Comparison of ENCODE assay signal across 8 cellular contexts in genomic region chr12:57112492-57113294, GRCh38. TPM values are rescaled to one million over a fixed set of nuclear protein-coding genes. Genes with fewer than 3 reads are reported as not detected.
DNase-seq lines count a peak whose midpoint lies in the region; ATAC-seq, FAIRE-seq and TF ChIP-seq lines count a peak whose summit lies in the region.

No MANE protein-coding gene starts in this region.

- in situ Hi-C loops in K562 (cut with MboI): loop anchor here (5.0 kb wide), 2 partner anchors 45 to 105 kb away; partner anchors contain the start of gene ZBTB39

- peaks cover 41% of the 10 kb centered on the region for H3K4me1 Mint-ChIP-seq in activated T-cell treated with anti-CD3 and anti-CD28 coated beads, Interleukin-2, amount 50 U/mL, for 24 hours (ENCODE audit: low read depth)

- H3K4me2 ChIP-seq in K562 (ENCODE audit: insufficient read depth, low read length): peak overlapping the region; percentile 97

- peak in 2 of 3 experiments; percentile 89 to 93; a peak in 5 of 6 replicates for TF ChIP-seq CTCF in K562 (IDR thresholded peaks at IDR 0.05 in 2 of 3, conservative IDR thresholded peaks at IDR 0.05 in 1 of 3; ENCODE audit: insufficient read depth in 2 of 3, low read depth in 1 of 3, low read length in 3 of 3)

- H3K4me3 ChIP-seq in K562 (peak overlapping the region; percentile 48), mucosa of stomach (ENCODE audit: low read length) (peak overlapping the region; percentile 97)

- H3K27ac ChIP-seq in K562 (ENCODE audit: extremely low read depth, low read depth, low read length): peak overlapping the region; percentile 91

- intact Hi-C loops in K562 (cut with micrococcal nuclease): loop anchor here (1.0 to 5.0 kb wide), 4 partner anchors 43 to 270 kb away; no protein-coding TSS in a partner anchor

- H3K4me3 Mint-ChIP-seq in activated T-cell treated with anti-CD3 and anti-CD28 coated beads, Interleukin-2, amount 50 U/mL, for 24 hours: peak overlapping the region; percentile 91

- H3K36me3 ChIP-seq in K562 (ENCODE audit: control insufficient read depth, insufficient read depth, low read length) (no peaks in the 10 kb centered on the region), mucosa of stomach (ENCODE audit: control insufficient read depth, insufficient read depth, low read length) (no peaks in the 10 kb centered on the region)

- no peaks in the 10 kb centered on the region for H3K27me3 Mint-ChIP-seq in activated T-cell treated with anti-CD3 and anti-CD28 coated beads, Interleukin-2, amount 50 U/mL, for 24 hours

- peak; percentile 52 for ATAC-seq in HG03520 (IDR thresholded peaks at IDR 0.05; ENCODE audit: unreplicated experiment)
- no peak; the same call in 2 of the 3 replicates for ATAC-seq in K562

- H3K9me3 Mint-ChIP-seq in activated T-cell treated with anti-CD3 and anti-CD28 coated beads, Interleukin-2, amount 50 U/mL, for 24 hours: no peaks in the 10 kb centered on the region

- no TSS peak for BruUV-seq in K562 (replicated peaks; lab: Mats Ljungman, UMichigan)

- H4K20me1 ChIP-seq in K562 (replicated peaks; ENCODE audit: control insufficient read depth, insufficient read depth, low read length): no peaks in the 10 kb centered on the region; the same call in 1 of the 2 replicates

- no peak for TF ChIP-seq RAD21 in K562 (CRISPR knock-in tag; conservative IDR thresholded peaks at IDR 0.05 in 1 of 2, IDR thresholded peaks at IDR 0.05 in 1 of 2)

- 43% methylated on average over 9 of the region's 9 CpGs for WGBS in K562 (ENCODE audit: insufficient coverage, low coverage, missing lambda C conversion rate)

- no peaks in the 10 kb centered on the region for H3K9me3 ChIP-seq in K562 (replicated peaks; ENCODE audit: control insufficient read depth, insufficient read depth, low read depth, low read length)
- no peaks in the 10 kb centered on the region for H3K9me3 ChIP-seq in mucosa of stomach (ENCODE audit: control insufficient read depth, low read length)

- no peak for FAIRE-seq in K562 (lab: Jason Lieb, UNC)
- no peak for FAIRE-seq in frontal cortex (lab: Jason Lieb, UNC)

- H3K9ac ChIP-seq in K562 (ENCODE audit: insufficient read depth in 1 of 2, low read depth in 2 of 2, low read length in 2 of 2) (peak overlapping the region; percentile 81 to 92; a peak in 3 of 4 replicates), mucosa of stomach (ENCODE audit: low read length) (peak overlapping the region; percentile 99)

- TF ChIP-seq POLR2A in K562 (conservative IDR thresholded peaks at IDR 0.05): no peak

- H3K27ac Mint-ChIP-seq in activated T-cell treated with anti-CD3 and anti-CD28 coated beads, Interleukin-2, amount 50 U/mL, for 24 hours: peak overlapping the region; percentile 97

- H3K79me2 ChIP-seq in K562 (ENCODE audit: control insufficient read depth, insufficient read depth, low read length): peaks cover 12% of the 10 kb centered on the region; the same call in 2 of the 3 replicates

- POLR2A ChIA-PET in K562 (lab: Yijun Ruan, JAX): interaction anchor here (0.6 to 2.5 kb wide), 17 partner anchors 9 to 467 kb away, joined by 3 to 32 read pairs (median 4); partner anchors contain the start of gene NEMP1

- no peak for TF ChIP-seq EP300 in K562 (IDR thresholded peaks at IDR 0.05; ENCODE audit: low read length)

- peaks cover 34% of the 10 kb centered on the region for H3K36me3 Mint-ChIP-seq in activated T-cell treated with anti-CD3 and anti-CD28 coated beads, Interleukin-2, amount 50 U/mL, for 24 hours (ENCODE audit: low read depth)

- H2AFZ ChIP-seq in K562 (ENCODE audit: low read depth, low read length): peak overlapping the region; percentile 93

- H3K9me1 ChIP-seq in K562 (ENCODE audit: control insufficient read depth, insufficient read depth, low read length): no peaks in the 10 kb centered on the region

- CTCF ChIA-PET in K562 (lab: Yijun Ruan, JAX; ENCODE audit: low intra/inter-chr PET ratio): interaction anchor here (1.0 to 3.4 kb wide), 6 partner anchors 25 to 125 kb away, joined by 3 to 73 read pairs (median 4); partner anchors contain the start of gene NEMP1

- H3K4me1 ChIP-seq in K562 (replicated peaks in 1 of 2; ENCODE audit: control insufficient read depth in 2 of 2, insufficient read depth in 2 of 2, low read length in 2 of 2) (peaks cover 33% of the 10 kb centered on the region in 2 experiments; a peak in 4 of 5 replicates), mucosa of stomach (ENCODE audit: control insufficient read depth, insufficient read depth, low read length) (peaks cover 25% of the 10 kb centered on the region)

- no peak for DNase-seq in activated T-cell treated with anti-CD3 and anti-CD28 coated beads, Interleukin-2, amount 50 U/mL, for 24 hours
- DNase-seq in activated T-cell treated with anti-CD3 and anti-CD28 coated beads, Interleukin-2, amount 50 U/mL, for 1 hour: no peak
- DNase-seq in K562 (ENCODE audit: extremely low read depth in 1 of 4, low spot score in 3 of 4): no peak
- DNase-seq in frontal cortex (ENCODE audit: low spot score in 2 of 2): no peak
- DNase-seq in NOMO-1 treated with DMSO at 0.1 percent for 48 hours (lab: John Stamatoyannopoulos, UW; ENCODE audit: unreplicated experiment): no peak
- no peak for DNase-seq in NCI-H1105 treated with DMSO at 0.1 percent for 48 hours (lab: John Stamatoyannopoulos, UW)

- H3K27me3 ChIP-seq in K562 (ENCODE audit: control insufficient read depth in 2 of 2, insufficient read depth in 2 of 2, low read length in 2 of 2) (no peaks in the 10 kb centered on the region), mucosa of stomach (ENCODE audit: control insufficient read depth, insufficient read depth, low read length) (no peaks in the 10 kb centered on the region)

RNA-seq across cellular contexts. Expression of gene STAT6, which starts 1.5 kb away (rescaled TPM):
- total RNA-seq in K562 (2011; cell fraction: chromatin; rRNA removed; ENCODE audit: low replicate concordance): 105 and 231 TPM in 2 replicates
- total RNA-seq in K562 (2011; cell fraction: nucleolus; rRNA removed): 112 and 138 TPM in 2 replicates
- 110 and 156 TPM in 2 replicates for total RNA-seq in K562 (2011; cell fraction: nucleoplasm; rRNA removed)
- 20.8 and 28.2 TPM in 2 replicates for total RNA-seq in K562 (2014; rRNA removed)
- 17.1 and 18.6 TPM in 2 replicates for total RNA-seq in K562 (2014; rRNA removed; fragmentation: Illumina TruSeq; extraction: Trizol)
- total RNA-seq in K562 (2015; rRNA removed; fragmentation: Illumina TruSeq; extraction: Trizol): 24.9 and 26.5 TPM in 2 replicates
- 32.7 and 38.4 TPM in 2 replicates for total RNA-seq in K562 (2021)
- 40.1 and 60.0 TPM in 2 replicates for polyA plus RNA-seq in K562 (2011; rRNA removed)
- polyA plus RNA-seq in K562 (2011; cell fraction: cytosol; rRNA removed): 48.3 and 61.6 TPM in 2 replicates
- polyA plus RNA-seq in K562 (2011; cell fraction: nucleus; rRNA removed): 178 and 185 TPM in 2 replicates
- 44.3 and 71.7 TPM in 2 replicates for polyA plus RNA-seq in K562 (2012)
- polyA plus RNA-seq in K562 (2014; fragmentation: Illumina TruSeq; extraction: Trizol): 48.2 and 49.5 TPM in 2 replicates
- polyA plus RNA-seq in K562 (2014; fragmentation: Nextera tagmentation; extraction: Ambion mirVana): 1 to 10 TPM; 2.4 to 4.3 TPM
- 37.9 and 38.4 TPM in 2 replicates for polyA plus RNA-seq in K562 (2014; rRNA removed)
- 25.6 and 31.5 TPM in 2 replicates for polyA minus RNA-seq in K562 (2011; rRNA and poly(A)+ RNA removed)
- polyA minus RNA-seq in K562 (2011; cell fraction: cytosol; rRNA and poly(A)+ RNA removed): 18.7 and 19.9 TPM in 2 replicates
- polyA minus RNA-seq in K562 (2011; cell fraction: nucleus; rRNA and poly(A)+ RNA removed): 30.0 and 42.1 TPM in 2 replicates
- total RNA-seq in frontal cortex: 2.4 TPM

RNA-seq across cellular contexts. Expression of gene LRP1, which starts 15.6 kb away (rescaled TPM):
- total RNA-seq in K562 (2011; cell fraction: chromatin; rRNA removed; ENCODE audit: low replicate concordance): 2.3 and 6.7 TPM in 2 replicates
- total RNA-seq in K562 (2011; cell fraction: nucleolus; rRNA removed): 1.8 and 3.5 TPM in 2 replicates
- total RNA-seq in K562 (2011; cell fraction: nucleoplasm; rRNA removed): 2.2 and 5.4 TPM in 2 replicates
- 0.18 and 0.29 TPM in 2 replicates for total RNA-seq in K562 (2014; rRNA removed)
- total RNA-seq in K562 (2014; rRNA removed; fragmentation: Illumina TruSeq; extraction: Trizol): 0.03 and 0.04 TPM in 2 replicates
- total RNA-seq in K562 (2015; rRNA removed; fragmentation: Illumina TruSeq; extraction: Trizol): 0.11 and 0.36 TPM in 2 replicates
- 0.64 and 1.1 TPM in 2 replicates for total RNA-seq in K562 (2021)
- polyA plus RNA-seq in K562 (2011; rRNA removed): 0.28 and 0.45 TPM in 2 replicates
- polyA plus RNA-seq in K562 (2011; cell fraction: cytosol; rRNA removed): 0.27 and 0.66 TPM in 2 replicates
- polyA plus RNA-seq in K562 (2011; cell fraction: nucleus; rRNA removed): 1.5 and 1.9 TPM in 2 replicates
- polyA plus RNA-seq in K562 (2012): 0.33 and 1.8 TPM in 2 replicates
- polyA plus RNA-seq in K562 (2014; fragmentation: Illumina TruSeq; extraction: Trizol): 0.13 and 0.15 TPM in 2 replicates
- not detected for polyA plus RNA-seq in K562 (2014; fragmentation: Nextera tagmentation; extraction: Ambion mirVana)
- polyA plus RNA-seq in K562 (2014; rRNA removed): 0.19 and 0.45 TPM in 2 replicates
- polyA minus RNA-seq in K562 (2011; rRNA and poly(A)+ RNA removed): 1.9 and 2.0 TPM in 2 replicates
- polyA minus RNA-seq in K562 (2011; cell fraction: cytosol; rRNA and poly(A)+ RNA removed): 2.4 and 4.2 TPM in 2 replicates
- 0.40 and 2.8 TPM in 2 replicates for polyA minus RNA-seq in K562 (2011; cell fraction: nucleus; rRNA and poly(A)+ RNA removed)
- 63.2 TPM for total RNA-seq in frontal cortex

RNA-seq across cellular contexts. Expression of gene NAB2, which starts 23.8 kb away (rescaled TPM):
- 43.5 and 96.8 TPM in 2 replicates for total RNA-seq in K562 (2011; cell fraction: chromatin; rRNA removed; ENCODE audit: low replicate concordance)
- total RNA-seq in K562 (2011; cell fraction: nucleolus; rRNA removed): 51.2 and 57.5 TPM in 2 replicates
- 40.4 and 43.3 TPM in 2 replicates for total RNA-seq in K562 (2011; cell fraction: nucleoplasm; rRNA removed)
- total RNA-seq in K562 (2014; rRNA removed) (32.0 and 32.8 TPM in 2 replicates), K562 (2014; rRNA removed; fragmentation: Illumina TruSeq; extraction: Trizol) (11.8 and 14.2 TPM in 2 replicates), K562 (2015; rRNA removed; fragmentation: Illumina TruSeq; extraction: Trizol) (16.9 and 18.8 TPM in 2 replicates), K562 (2021) (23.4 and 36.0 TPM in 2 replicates), frontal cortex (30.2 TPM)
- polyA plus RNA-seq in K562 (2011; rRNA removed) (25.8 and 30.9 TPM in 2 replicates), K562 (2014; fragmentation: Illumina TruSeq; extraction: Trizol) (20.4 and 30.2 TPM in 2 replicates), K562 (2014; fragmentation: Nextera tagmentation; extraction: Ambion mirVana) (under 1 TPM; 0.45 to 0.52 TPM), K562 (2014; rRNA removed) (30.4 and 40.9 TPM in 2 replicates)
- polyA plus RNA-seq in K562 (2011; cell fraction: cytosol; rRNA removed): 26.8 and 51.9 TPM in 2 replicates
- polyA plus RNA-seq in K562 (2011; cell fraction: nucleus; rRNA removed): 53.7 and 85.9 TPM in 2 replicates
- polyA plus RNA-seq in K562 (2012): 23.3 and 27.5 TPM in 2 replicates
- 13.8 and 22.0 TPM in 2 replicates for polyA minus RNA-seq in K562 (2011; rRNA and poly(A)+ RNA removed)
- polyA minus RNA-seq in K562 (2011; cell fraction: cytosol; rRNA and poly(A)+ RNA removed): 16.5 and 18.6 TPM in 2 replicates
- 14.9 and 18.6 TPM in 2 replicates for polyA minus RNA-seq in K562 (2011; cell fraction: nucleus; rRNA and poly(A)+ RNA removed)

RNA-seq across cellular contexts. Expression of gene NEMP1, which starts 34.1 kb away (rescaled TPM):
- total RNA-seq in K562 (2011; cell fraction: chromatin; rRNA removed; ENCODE audit: low replicate concordance): 49.5 and 114 TPM in 2 replicates
- total RNA-seq in K562 (2011; cell fraction: nucleolus; rRNA removed): 43.7 and 48.6 TPM in 2 replicates
- 111 and 176 TPM in 2 replicates for total RNA-seq in K562 (2011; cell fraction: nucleoplasm; rRNA removed)
- total RNA-seq in K562 (2014; rRNA removed): 28.5 and 31.3 TPM in 2 replicates
- 44.5 and 51.5 TPM in 2 replicates for total RNA-seq in K562 (2014; rRNA removed; fragmentation: Illumina TruSeq; extraction: Trizol)
- total RNA-seq in K562 (2015; rRNA removed; fragmentation: Illumina TruSeq; extraction: Trizol): 37.7 and 40.9 TPM in 2 replicates
- total RNA-seq in K562 (2021): 57.0 and 59.0 TPM in 2 replicates
- polyA plus RNA-seq in K562 (2011; rRNA removed): 69.7 and 82.2 TPM in 2 replicates
- polyA plus RNA-seq in K562 (2011; cell fraction: cytosol; rRNA removed): 21.7 and 47.5 TPM in 2 replicates
- polyA plus RNA-seq in K562 (2011; cell fraction: nucleus; rRNA removed): 80.6 and 125 TPM in 2 replicates
- 29.7 and 36.7 TPM in 2 replicates for polyA plus RNA-seq in K562 (2012)
- polyA plus RNA-seq in K562 (2014; fragmentation: Illumina TruSeq; extraction: Trizol): 45.7 and 51.5 TPM in 2 replicates
- 10 to 100 TPM in 1 of 2 experiments, 1 to 10 TPM in 1; 9.5 to 15.6 TPM for polyA plus RNA-seq in K562 (2014; fragmentation: Nextera tagmentation; extraction: Ambion mirVana)
- polyA plus RNA-seq in K562 (2014; rRNA removed): 41.2 and 41.3 TPM in 2 replicates
- 69.8 and 75.3 TPM in 2 replicates for polyA minus RNA-seq in K562 (2011; rRNA and poly(A)+ RNA removed)
- 21.9 and 24.2 TPM in 2 replicates for polyA minus RNA-seq in K562 (2011; cell fraction: cytosol; rRNA and poly(A)+ RNA removed)
- 20.1 and 35.0 TPM in 2 replicates for polyA minus RNA-seq in K562 (2011; cell fraction: nucleus; rRNA and poly(A)+ RNA removed)
- 5.3 TPM for total RNA-seq in frontal cortex

RNA-seq across cellular contexts. Expression of gene LRP1-AS, which starts 34.7 kb away (rescaled TPM):
- total RNA-seq in K562 (2011; cell fraction: chromatin; rRNA removed; ENCODE audit: low replicate concordance): not detected in 2 replicates
- not detected in 2 replicates for total RNA-seq in K562 (2011; cell fraction: nucleolus; rRNA removed)
- total RNA-seq in K562 (2011; cell fraction: nucleoplasm; rRNA removed): not detected in 2 replicates
- total RNA-seq in K562 (2014; rRNA removed) (not detected in 2 replicates), K562 (2014; rRNA removed; fragmentation: Illumina TruSeq; extraction: Trizol) (not detected in 2 replicates), K562 (2015; rRNA removed; fragmentation: Illumina TruSeq; extraction: Trizol) (not detected in 2 replicates), K562 (2021) (not detected in 2 replicates), frontal cortex (not detected)
- polyA plus RNA-seq in K562 (2011; rRNA removed) (not detected in 2 replicates), K562 (2014; fragmentation: Illumina TruSeq; extraction: Trizol) (not detected in 2 replicates), K562 (2014; fragmentation: Nextera tagmentation; extraction: Ambion mirVana) (not detected), K562 (2014; rRNA removed) (not detected in 2 replicates)
- polyA plus RNA-seq in K562 (2011; cell fraction: cytosol; rRNA removed): not detected in 2 replicates
- polyA plus RNA-seq in K562 (2011; cell fraction: nucleus; rRNA removed): not detected in 2 replicates
- polyA plus RNA-seq in K562 (2012): not detected in 2 replicates
- not detected in 2 replicates for polyA minus RNA-seq in K562 (2011; rRNA and poly(A)+ RNA removed)
- polyA minus RNA-seq in K562 (2011; cell fraction: cytosol; rRNA and poly(A)+ RNA removed): not detected in 2 replicates
- not detected in 2 replicates for polyA minus RNA-seq in K562 (2011; cell fraction: nucleus; rRNA and poly(A)+ RNA removed)
